In the genomic region with DNA sequence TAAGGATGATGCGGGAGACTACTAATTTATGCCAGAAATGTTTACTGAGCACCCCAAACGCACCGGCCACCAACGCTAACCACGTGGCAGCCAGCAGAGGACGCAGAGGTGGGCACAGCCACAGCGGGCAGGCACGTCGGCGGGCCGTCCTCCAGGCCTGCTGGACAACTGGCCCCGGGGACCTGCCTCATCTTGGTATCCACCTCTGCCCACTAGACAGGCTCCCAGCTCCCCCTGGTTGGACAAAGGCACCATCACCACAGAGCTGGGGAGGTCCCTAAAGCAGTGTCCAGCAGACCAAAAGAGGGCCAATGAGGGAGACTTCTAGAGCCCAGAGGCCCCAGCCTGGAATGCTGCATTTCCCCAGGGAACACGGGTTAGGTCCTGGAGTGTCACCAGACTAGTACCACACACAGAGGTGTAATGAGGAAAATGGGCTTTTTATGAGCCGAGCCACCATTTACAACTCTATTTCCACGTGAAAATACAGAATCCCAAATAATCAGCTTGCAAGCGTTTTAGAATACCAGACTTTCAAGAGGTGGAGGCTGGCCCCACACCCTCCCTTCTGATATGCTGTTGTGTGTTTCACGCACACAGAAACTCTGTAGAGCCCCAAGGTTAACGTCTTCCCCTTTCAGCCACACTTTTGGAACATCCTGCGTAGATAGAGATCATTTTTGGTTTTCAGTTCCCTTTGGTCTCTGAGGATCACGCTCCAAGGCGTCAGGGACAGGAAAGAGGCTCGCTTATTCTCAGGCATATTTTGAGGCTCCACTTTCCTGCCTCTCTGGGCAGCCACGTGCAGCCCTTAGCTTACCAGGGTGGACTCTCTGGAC, we compare ENCODE assay signal across 11 cellular contexts. TPM values are rescaled to one million over a fixed set of nuclear protein-coding genes. Genes with fewer than 3 reads are reported as not detected.
DNase-seq lines count a peak whose midpoint lies in the region; ATAC-seq and TF ChIP-seq lines count a peak whose summit lies in the region.
"Had no signal": no experiment of that assay in that cellular context is flagged by ENCODE, and none has a peak within 500 bp of the region (broad histone marks: within the 10 kb centered on the region; RNA-seq: fewer than 3 reads in every experiment).

No MANE protein-coding gene starts in this region.

- DNase-seq in KBM-7 (peak; percentile 74), memory B cell (ENCODE audit: low spot score in 2 of 2) (peak; percentile 47 to 72), DMS153 treated with DMSO at 0.1 percent for 48 hours (lab: John Stamatoyannopoulos, UW; ENCODE audit: unreplicated experiment) (no peak), endodermal cell (no peak)
- DNase-seq in activated CD4-positive, alpha-beta T cell treated with anti-CD3 and anti-CD28 coated beads, Interleukin-2, amount 10 ng/mL, durations not matched to agents 24 days and 14 days, result no peak
- DNase-seq: activated effector memory CD4-positive, alpha-beta T cell treated with anti-CD3 and anti-CD28 coated beads, Interleukin-2, amount 50 U/mL, for 16 hours; left cardiac atrium had no signal

- ATAC-seq in GM18511 (IDR thresholded peaks at IDR 0.05; ENCODE audit: unreplicated experiment) (peak; percentile 50), GM21619 (IDR thresholded peaks at IDR 0.05; ENCODE audit: unreplicated experiment) (peak; percentile 37), memory B cell (ENCODE audit: low read depth) (peak; percentile 70), SK-N-SH treated with all-trans-retinoic acid at 6 μM for 48 hours (no peak)

- peaks cover 3% of the 10 kb centered on the region for H3K4me1 ChIP-seq in endodermal cell (ENCODE audit: control insufficient read depth, insufficient read depth, low read length)

- H3K9me3 Mint-ChIP-seq in memory B cell (no peaks in the 10 kb centered on the region), endodermal cell (no peaks in the 10 kb centered on the region)
- no peaks in the 10 kb centered on the region for H3K9me3 Mint-ChIP-seq in activated CD4-positive, alpha-beta T cell treated with anti-CD3 and anti-CD28 coated beads, Interleukin-2, amount 10 ng/mL, durations not matched to agents 24 days and 14 days
- H3K9me3 Mint-ChIP-seq: type B pancreatic cell had no signal

- H3K27ac Mint-ChIP-seq in memory B cell (peak overlapping the region; percentile 92), endodermal cell (no peak overlapping the region)
- no peak overlapping the region for H3K27ac Mint-ChIP-seq in activated CD4-positive, alpha-beta T cell treated with anti-CD3 and anti-CD28 coated beads, Interleukin-2, amount 10 ng/mL, durations not matched to agents 24 days and 14 days
- H3K27ac Mint-ChIP-seq: type B pancreatic cell had no signal

- H3K36me3 ChIP-seq in endodermal cell (ENCODE audit: control insufficient read depth, insufficient read depth, low read length), result no peaks in the 10 kb centered on the region

- no peak overlapping the region for H3K27ac ChIP-seq in endodermal cell (ENCODE audit: low read depth, low read length)

- no peak for TF ChIP-seq CTCF in endodermal cell (conservative IDR thresholded peaks at IDR 0.05)

- no peaks in the 10 kb centered on the region for H3K27me3 ChIP-seq in endodermal cell (ENCODE audit: control insufficient read depth, insufficient read depth, low read length, poor library complexity, severe bottlenecking)

- H3K4me3 Mint-ChIP-seq in memory B cell (peak overlapping the region; percentile 6), endodermal cell (no peak overlapping the region)
- H3K4me3 Mint-ChIP-seq in activated CD4-positive, alpha-beta T cell treated with anti-CD3 and anti-CD28 coated beads, Interleukin-2, amount 10 ng/mL, durations not matched to agents 24 days and 14 days, result no peak overlapping the region
- H3K4me3 Mint-ChIP-seq: type B pancreatic cell had no signal

- H3K4me1 Mint-ChIP-seq in memory B cell (peaks cover 54% of the 10 kb centered on the region), endodermal cell (peaks cover 2% of the 10 kb centered on the region)
- peaks cover 3% of the 10 kb centered on the region for H3K4me1 Mint-ChIP-seq in activated CD4-positive, alpha-beta T cell treated with anti-CD3 and anti-CD28 coated beads, Interleukin-2, amount 10 ng/mL, durations not matched to agents 24 days and 14 days

- no peak overlapping the region for H3K9ac ChIP-seq in endodermal cell (ENCODE audit: extremely low read depth, low read length, poor library complexity, severe bottlenecking)

- in situ Hi-C loops in KBM-7 (cut with MboI; ENCODE audit: low pct_unique_long_range_greater_than_20kb, low sequenced_read_pairs), result no loop called here

- 93 to 96% methylated on average over 11 to 23 of the region's 23 CpGs for WGBS in endodermal cell (ENCODE audit: insufficient coverage in 1 of 2, insufficient read length in 1 of 2), 2 experiments

- H3K9me3 ChIP-seq in endodermal cell (ENCODE audit: control insufficient read depth, low read length), result no peaks in the 10 kb centered on the region

- H3K27me3 Mint-ChIP-seq in memory B cell (no peaks in the 10 kb centered on the region), endodermal cell (ENCODE audit: insufficient read depth) (no peaks in the 10 kb centered on the region)
- H3K27me3 Mint-ChIP-seq in activated CD4-positive, alpha-beta T cell treated with anti-CD3 and anti-CD28 coated beads, Interleukin-2, amount 10 ng/mL, durations not matched to agents 24 days and 14 days, result no peaks in the 10 kb centered on the region
- H3K27me3 Mint-ChIP-seq: type B pancreatic cell had no signal

- intact Hi-C loops in activated CD4-positive, alpha-beta T cell treated with anti-CD3 and anti-CD28 coated beads, Interleukin-2, amount 10 ng/mL, durations not matched to agents 24 days and 14 days (cut with micrococcal nuclease), result no loop called here

- no peak overlapping the region for H3K4me3 ChIP-seq in endodermal cell (ENCODE audit: low read length)

- H3K36me3 Mint-ChIP-seq in memory B cell (peaks cover 14% of the 10 kb centered on the region), endodermal cell (ENCODE audit: low read depth) (peaks cover 2% of the 10 kb centered on the region)
- peaks cover 2% of the 10 kb centered on the region for H3K36me3 Mint-ChIP-seq in activated CD4-positive, alpha-beta T cell treated with anti-CD3 and anti-CD28 coated beads, Interleukin-2, amount 10 ng/mL, durations not matched to agents 24 days and 14 days (ENCODE audit: low read depth)
- H3K36me3 Mint-ChIP-seq: type B pancreatic cell had no signal

TF ChIP-seq in SK-N-SH treated with all-trans-retinoic acid at 6 μM for 48 hours, 23 proteins besides CTCF, POLR2A, EP300 and RAD21:
- TF ChIP-seq PPARA (CRISPR knock-in tag; IDR thresholded peaks at IDR 0.05; ENCODE audit: borderline replicate concordance), result no peak
- TF ChIP-seq RARB (CRISPR knock-in tag; IDR thresholded peaks at IDR 0.05), result no peak
- TF ChIP-seq ZNF565 (CRISPR knock-in tag; conservative IDR thresholded peaks at IDR 0.05; ENCODE audit: low read depth), result no peak
- TF ChIP-seq, protein P1, sequence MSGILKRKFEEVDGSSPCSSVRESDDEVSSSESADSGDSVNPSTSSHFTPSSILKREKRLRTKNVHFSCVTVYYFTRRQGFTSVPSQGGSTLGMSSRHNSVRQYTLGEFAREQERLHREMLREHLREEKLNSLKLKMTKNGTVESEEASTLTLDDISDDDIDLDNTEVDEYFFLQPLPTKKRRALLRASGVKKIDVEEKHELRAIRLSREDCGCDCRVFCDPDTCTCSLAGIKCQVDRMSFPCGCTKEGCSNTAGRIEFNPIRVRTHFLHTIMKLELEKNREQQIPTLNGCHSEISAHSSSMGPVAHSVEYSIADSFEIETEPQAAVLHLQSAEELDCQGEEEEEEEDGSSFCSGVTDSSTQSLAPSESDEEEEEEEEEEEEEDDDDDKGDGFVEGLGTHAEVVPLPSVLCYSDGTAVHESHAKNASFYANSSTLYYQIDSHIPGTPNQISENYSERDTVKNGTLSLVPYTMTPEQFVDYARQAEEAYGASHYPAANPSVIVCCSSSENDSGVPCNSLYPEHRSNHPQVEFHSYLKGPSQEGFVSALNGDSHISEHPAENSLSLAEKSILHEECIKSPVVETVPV (CRISPR knock-in tag; IDR thresholded peaks at IDR 0.05), result no peak
- no peak for TF ChIP-seq GLIS3 (CRISPR knock-in tag; IDR thresholded peaks at IDR 0.05)
- no peak for TF ChIP-seq TOX (CRISPR knock-in tag; IDR thresholded peaks at IDR 0.05; ENCODE audit: borderline replicate concordance)
- TF ChIP-seq, protein P2, sequence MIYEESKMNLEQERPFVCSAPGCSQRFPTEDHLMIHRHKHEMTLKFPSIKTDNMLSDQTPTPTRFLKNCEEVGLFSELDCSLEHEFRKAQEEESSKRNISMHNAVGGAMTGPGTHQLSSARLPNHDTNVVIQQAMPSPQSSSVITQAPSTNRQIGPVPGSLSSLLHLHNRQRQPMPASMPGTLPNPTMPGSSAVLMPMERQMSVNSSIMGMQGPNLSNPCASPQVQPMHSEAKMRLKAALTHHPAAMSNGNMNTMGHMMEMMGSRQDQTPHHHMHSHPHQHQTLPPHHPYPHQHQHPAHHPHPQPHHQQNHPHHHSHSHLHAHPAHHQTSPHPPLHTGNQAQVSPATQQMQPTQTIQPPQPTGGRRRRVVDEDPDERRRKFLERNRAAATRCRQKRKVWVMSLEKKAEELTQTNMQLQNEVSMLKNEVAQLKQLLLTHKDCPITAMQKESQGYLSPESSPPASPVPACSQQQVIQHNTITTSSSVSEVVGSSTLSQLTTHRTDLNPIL (CRISPR knock-in tag; IDR thresholded peaks at IDR 0.05; ENCODE audit: low read depth), result no peak
- TF ChIP-seq ESRRG (CRISPR knock-in tag; IDR thresholded peaks at IDR 0.05), result no peak

RNA-seq across cellular contexts. Expression of a gene that starts 23.7 kb away (rescaled TPM):
- 17.8 and 18.0 TPM in 2 replicates for total RNA-seq in activated CD4-positive, alpha-beta T cell treated with anti-CD3 and anti-CD28 coated beads, Interleukin-2, amount 10 ng/mL, durations not matched to agents 24 days and 14 days
- total RNA-seq in endodermal cell, result 10 to 100 TPM; 20.1 to 24.4 TPM
- 22.8 TPM for polyA plus RNA-seq in endodermal cell (2013, experiment 1 of 2)
- 19.1 TPM for polyA plus RNA-seq in endodermal cell (2013, experiment 2 of 2)

Comparison
In these comparisons a context has a peak if more than half of its experiments do, and no peak if none do; other contexts are left out.
1. DNase-seq: peak in KBM-7 (single experiment) and memory B cell (2 of 2); none in DMS153 treated with DMSO at 0.1 percent for 48 hours (single experiment), activated CD4-positive, alpha-beta T cell treated with anti-CD3 and anti-CD28 coated beads, Interleukin-2, amount 10 ng/mL, durations not matched to agents 24 days and 14 days (single experiment) and endodermal cell (single experiment).